Comparison of ENCODE assay signal across 19 cellular contexts in the genomic region with DNA sequence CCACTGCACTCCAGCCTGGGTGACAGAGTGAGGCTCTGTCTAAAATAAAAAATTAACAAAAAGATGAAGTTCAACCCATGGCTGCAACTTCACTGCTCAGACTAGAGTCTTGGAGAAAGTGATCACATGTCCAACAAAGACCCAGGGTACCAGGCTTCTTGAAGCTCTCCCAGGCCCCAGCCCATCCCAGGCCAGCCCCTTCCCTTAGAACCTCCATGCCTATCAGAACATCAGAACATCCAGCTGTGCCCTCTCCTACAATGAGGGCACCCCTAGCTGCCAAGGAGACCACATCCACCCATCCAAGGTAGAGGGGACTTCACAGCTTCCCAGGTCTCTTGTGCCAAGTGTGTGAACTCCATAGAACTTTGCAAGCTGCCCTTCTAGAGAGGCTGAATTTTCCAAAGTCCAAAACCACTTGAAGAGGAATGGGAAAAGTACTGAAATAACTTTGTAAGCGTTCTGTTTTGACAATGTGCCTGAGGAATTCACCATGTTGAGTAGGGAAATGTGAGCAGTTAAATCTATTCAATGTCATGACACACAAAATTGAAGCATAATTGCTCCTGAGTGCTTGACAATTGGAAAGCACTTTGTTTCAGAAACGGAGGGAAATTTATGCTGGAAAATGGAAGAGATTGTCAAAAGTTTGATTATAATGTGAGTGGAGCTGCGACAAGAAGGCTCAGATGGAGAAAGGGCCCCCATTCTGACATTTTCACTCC.
DNase-seq lines count a peak whose midpoint lies in the region; ATAC-seq and TF ChIP-seq lines count a peak whose summit lies in the region.
"Had no signal": no experiment of that assay in that cellular context is flagged by ENCODE, and none has a peak within 500 bp of the region (broad histone marks: within the 10 kb centered on the region; RNA-seq: fewer than 3 reads in every experiment).

No MANE protein-coding gene starts in this region.

- no peak overlapping the region for H2BK5ac ChIP-seq in neuronal stem cell (ENCODE audit: low read length)

- H3K4me1 ChIP-seq in right atrium auricular region (peaks cover 0 to 18% of the 10 kb centered on the region in 2 donors), neuronal stem cell (ENCODE audit: control insufficient read depth in 2 of 2, insufficient read depth in 1 of 2, low read depth in 1 of 2, low read length in 2 of 2) (peaks cover 6 to 14% of the 10 kb centered on the region in 2 donors)

- no peak overlapping the region for H3K9ac ChIP-seq in neuronal stem cell (ENCODE audit: low read depth, low read length, poor library complexity)

- H2BK15ac ChIP-seq in neuronal stem cell (ENCODE audit: low read length) = no peak overlapping the region

- intact Hi-C loops in left ventricle myocardium superior (cut with micrococcal nuclease) = no loop called here

- H3K4me2 ChIP-seq in neuronal stem cell (ENCODE audit: insufficient read depth, low read length, poor library complexity, severe bottlenecking) = no peak overlapping the region
- H3K4me2 ChIP-seq: A549, GM23338 had no signal

- no peak overlapping the region for H3K14ac ChIP-seq in neuronal stem cell (ENCODE audit: low read length)

- H3K27ac ChIP-seq in right atrium auricular region (no peak overlapping the region), coronary artery (peak overlapping the region; percentile 23 to 63), neuronal stem cell (replicated peaks; ENCODE audit: low read length) (no peak overlapping the region)
- H3K27ac ChIP-seq: A549, C4-2B, HL-60 had no signal

- H3K23ac ChIP-seq in neuronal stem cell (ENCODE audit: low read depth, low read length, poor library complexity) = no peak overlapping the region

- no peak overlapping the region for H2AK5ac ChIP-seq in neuronal stem cell (ENCODE audit: low read depth, low read length)

- peaks cover 8% of the 10 kb centered on the region for H3K79me1 ChIP-seq in neuronal stem cell (ENCODE audit: low read depth, low read length)

- H3K18ac ChIP-seq in neuronal stem cell (ENCODE audit: low read length) = no peak overlapping the region

- no CpG with 5 or more reads among the region's 3 CpGs for WGBS in neuronal stem cell (ENCODE audit: extremely low coverage in 2 of 2, insufficient read length in 2 of 2, insufficient replicate concordance in 1 of 2), 2 donors

- H3K4ac ChIP-seq in neuronal stem cell (ENCODE audit: low read length) = no peak overlapping the region

- no peak for TF ChIP-seq CTCF in right atrium auricular region (IDR thresholded peaks at IDR 0.05)
- TF ChIP-seq CTCF in coronary artery (IDR thresholded peaks at IDR 0.05) = no peak

- H3K9me3 ChIP-seq in right atrium auricular region (no peaks in the 10 kb centered on the region), neuronal stem cell (replicated peaks in 1 of 2; ENCODE audit: control insufficient read depth in 2 of 2, insufficient read depth in 1 of 2, low read depth in 1 of 2, low read length in 2 of 2) (peaks cover 6 to 17% of the 10 kb centered on the region in 2 donors)
- H3K9me3 ChIP-seq: A549, BE2C had no signal

- H2BK12ac ChIP-seq in neuronal stem cell (ENCODE audit: low read length) = no peak overlapping the region

- H3K27me3 ChIP-seq in right atrium auricular region = no peaks in the 10 kb centered on the region
- H3K27me3 ChIP-seq in neuronal stem cell (ENCODE audit: control insufficient read depth in 3 of 3, insufficient read depth in 3 of 3, low read depth in 1 of 3, low read length in 3 of 3) = no peaks in the 10 kb centered on the region
- H3K27me3 ChIP-seq: BE2C had no signal

- no peak overlapping the region for H2AFZ ChIP-seq in neuronal stem cell (ENCODE audit: low read length)
- H2AFZ ChIP-seq: GM23338 had no signal

- H2BK120ac ChIP-seq in neuronal stem cell (ENCODE audit: low read depth, low read length) = no peak overlapping the region

- no peak overlapping the region for H4K8ac ChIP-seq in neuronal stem cell (ENCODE audit: low read depth, low read length)

- ATAC-seq in left ventricle myocardium superior (no peak), left lobe of liver (no peak), HG02981 (IDR thresholded peaks at IDR 0.05; ENCODE audit: unreplicated experiment) (no peak)
- ATAC-seq: A549, GM23338 had no signal

- H3K36me3 ChIP-seq in right atrium auricular region (no peaks in the 10 kb centered on the region), neuronal stem cell (replicated peaks in 1 of 2; ENCODE audit: control insufficient read depth in 2 of 2, insufficient read depth in 2 of 2, low read length in 2 of 2) (peaks cover 15 to 56% of the 10 kb centered on the region in 2 donors)

- H3K4me3 ChIP-seq in right atrium auricular region (no peak overlapping the region), coronary artery (no peak overlapping the region), neuronal stem cell (ENCODE audit: low read length in 2 of 2) (no peak overlapping the region)
- H3K4me3 ChIP-seq: A549, GM23338 had no signal

- peak; percentile 44 for DNase-seq in right atrium auricular region (ENCODE audit: low spot score)
- no peak for DNase-seq in left ventricle myocardium superior
- DNase-seq in coronary artery (ENCODE audit: low spot score) = peak; percentile 69
- peak; percentile 28 for DNase-seq in left lobe of liver (ENCODE audit: low spot score)
- DNase-seq in stromal cell of bone marrow (ENCODE audit: low read depth) = peak; percentile 11
- no peak for DNase-seq in NCI-H1694 treated with DMSO at 0.1 percent for 48 hours (lab: John Stamatoyannopoulos, UW)
- DNase-seq in neuronal stem cell (ENCODE audit: low spot score) = no peak
- DNase-seq: BE2C; CD4-positive, alpha-beta memory T cell; COR-L47; DMS153; DMS79 treated with DMSO at 0.1 percent for 48 hours; EL; H7 had no signal

- H4K91ac ChIP-seq in neuronal stem cell (ENCODE audit: low read depth, low read length, poor library complexity) = no peak overlapping the region

Comparison
In these comparisons a context has a peak if more than half of its experiments do, and no peak if none do; other contexts are left out.
1. DNase-seq: peak in right atrium auricular region (single experiment), coronary artery (single experiment), left lobe of liver (single experiment) and stromal cell of bone marrow (single experiment); none in left ventricle myocardium superior (single experiment), NCI-H1694 treated with DMSO at 0.1 percent for 48 hours (single experiment) and neuronal stem cell (single experiment).
2. H3K27ac ChIP-seq: peak in coronary artery (2 of 2); none in right atrium auricular region (0 of 2) and neuronal stem cell (single experiment).